Comparison of ENCODE assay signal across 8 cellular contexts in genomic region chr6:108002365-108003221, GRCh38. TPM values are rescaled to one million over a fixed set of nuclear protein-coding genes. Genes with fewer than 3 reads are reported as not detected.
DNase-seq lines count a peak whose midpoint lies in the region; ATAC-seq and TF ChIP-seq lines count a peak whose summit lies in the region.

No MANE protein-coding gene starts in this region.

- POLR2A ChIA-PET in activated CD4-positive, alpha-beta memory T cell treated with anti-CD3 and anti-CD28 coated beads for 36 hours (lab: Charles Lee): no interaction called here

- H3K4me3 ChIP-seq in adipocyte (ENCODE audit: low read length) (no peak overlapping the region), gastrocnemius medialis (no peak overlapping the region)

- TF ChIP-seq CTCF in gastrocnemius medialis (IDR thresholded peaks at IDR 0.05 in 4 of 5, conservative IDR thresholded peaks at IDR 0.05 in 1 of 5): no peak

- no peak overlapping the region for H3K9ac ChIP-seq in adipocyte (ENCODE audit: low read length)

- H3K9me3 ChIP-seq in adipocyte (ENCODE audit: control insufficient read depth, low read length) (no peaks in the 10 kb centered on the region), gastrocnemius medialis (no peaks in the 10 kb centered on the region)

- peak; percentile 50 for DNase-seq in LHCN-M2 (ENCODE audit: low read depth)
- peak; percentile 37 for DNase-seq in adipocyte (ENCODE audit: low read depth)
- DNase-seq in iPS-NIHi11 (ENCODE audit: low spot score): peak; percentile 34
- peak in 1 of 2 donors; percentile 24 for DNase-seq in gastrocnemius medialis
- no peak for DNase-seq in T-helper 9 cell
- DNase-seq in activated CD4-positive, alpha-beta memory T cell treated with anti-CD3 and anti-CD28 coated beads for 36 hours: no peak
- DNase-seq in NCI-H345 (lab: John Stamatoyannopoulos, UW): no peak
- DNase-seq in SIG-M5 (lab: John Stamatoyannopoulos, UW): no peak

- H3K4me1 ChIP-seq in adipocyte (ENCODE audit: control insufficient read depth, insufficient read depth, low read length) (peaks cover 4% of the 10 kb centered on the region), gastrocnemius medialis (no peaks in the 10 kb centered on the region)

- no peak overlapping the region for H3K4me3 Mint-ChIP-seq in activated CD4-positive, alpha-beta memory T cell treated with anti-CD3 and anti-CD28 coated beads for 36 hours

- H3K27me3 ChIP-seq in adipocyte (replicated peaks; ENCODE audit: control insufficient read depth, insufficient read depth, low read length) (no peaks in the 10 kb centered on the region), gastrocnemius medialis (no peaks in the 10 kb centered on the region)

- no peaks in the 10 kb centered on the region for H3K9me3 Mint-ChIP-seq in activated CD4-positive, alpha-beta memory T cell treated with anti-CD3 and anti-CD28 coated beads for 36 hours

- H3K27ac ChIP-seq in gastrocnemius medialis: no peak overlapping the region

- peaks cover 2% of the 10 kb centered on the region for H3K27me3 Mint-ChIP-seq in activated CD4-positive, alpha-beta memory T cell treated with anti-CD3 and anti-CD28 coated beads for 36 hours

- H3K36me3 Mint-ChIP-seq in activated CD4-positive, alpha-beta memory T cell treated with anti-CD3 and anti-CD28 coated beads for 36 hours: no peaks in the 10 kb centered on the region

- peak; percentile 60 to 69 for ATAC-seq in gastrocnemius medialis

- in situ Hi-C loops in gastrocnemius medialis (cut with MboI; ENCODE audit: low sequenced_read_pairs in 4 of 4): no loop called here

- CTCF ChIA-PET in activated CD4-positive, alpha-beta memory T cell treated with anti-CD3 and anti-CD28 coated beads for 36 hours (lab: Charles Lee): no interaction called here

- no peaks in the 10 kb centered on the region for H3K4me1 Mint-ChIP-seq in activated CD4-positive, alpha-beta memory T cell treated with anti-CD3 and anti-CD28 coated beads for 36 hours (ENCODE audit: low read depth)

- no peaks in the 10 kb centered on the region for H3K36me3 ChIP-seq in adipocyte (ENCODE audit: control insufficient read depth, insufficient read depth, low read length, severe bottlenecking)
- no peaks in the 10 kb centered on the region for H3K36me3 ChIP-seq in gastrocnemius medialis

- TF ChIP-seq POLR2A in gastrocnemius medialis (IDR thresholded peaks at IDR 0.05): no peak

- H3K27ac Mint-ChIP-seq in activated CD4-positive, alpha-beta memory T cell treated with anti-CD3 and anti-CD28 coated beads for 36 hours: no peak overlapping the region

- intact Hi-C loops in gastrocnemius medialis (cut with DNase I; ENCODE audit: low total_unique reads): no loop called here
- intact Hi-C loops in activated CD4-positive, alpha-beta memory T cell treated with anti-CD3 and anti-CD28 coated beads for 36 hours (cut with micrococcal nuclease): no loop called here

RNA-seq across cellular contexts. Expression of gene SEC63, which starts 44.6 kb away (rescaled TPM):
- 12.4 and 27.1 TPM in 2 replicates for total RNA-seq in LHCN-M2 (2014; rRNA removed)
- 32.4 TPM for polyA plus RNA-seq in LHCN-M2 (2012)
- total RNA-seq in gastrocnemius medialis: 10 to 100 TPM; 10.1 to 23.1 (median 11.2) TPM
- 10 to 100 TPM; 90.6 to 95.9 TPM for total RNA-seq in activated CD4-positive, alpha-beta memory T cell treated with anti-CD3 and anti-CD28 coated beads for 36 hours

Comparison
In these comparisons a context has a peak if more than half of its experiments do, and no peak if none do; other contexts are left out.
1. DNase-seq: peak in LHCN-M2 (single experiment), adipocyte (single experiment) and iPS-NIHi11 (single experiment); none in T-helper 9 cell (single experiment), activated CD4-positive, alpha-beta memory T cell treated with anti-CD3 and anti-CD28 coated beads for 36 hours (single experiment), NCI-H345 (single experiment) and SIG-M5 (single experiment).